In genomic region chr10:69844698-69845097, GRCh38 we compare ENCODE assay signal across 19 cellular contexts. TPM values are rescaled to one million over a fixed set of nuclear protein-coding genes. Genes with fewer than 3 reads are reported as not detected.
DNase-seq lines count a peak whose midpoint lies in the region; ATAC-seq and TF ChIP-seq lines count a peak whose summit lies in the region.
"Had no signal": no experiment of that assay in that cellular context is flagged by ENCODE, and none has a peak within 500 bp of the region (broad histone marks: within the 10 kb centered on the region; RNA-seq: fewer than 3 reads in every experiment).

No MANE protein-coding gene starts in this region.

- H3K27ac ChIP-seq in GM23338 (ENCODE audit: low read depth): no peak overlapping the region
- no peak overlapping the region for H3K27ac ChIP-seq in PC-3 (ENCODE audit: low read length)
- no peak overlapping the region for H3K27ac ChIP-seq in MM.1S (ENCODE audit: low read length)
- H3K27ac ChIP-seq: A549, BLaER1, HL-60, RWPE1 had no signal

- H3K27ac Mint-ChIP-seq in GM23338 (no peak overlapping the region), nephron progenitor cell (peak overlapping the region; percentile 61)
- no peak overlapping the region for H3K27ac Mint-ChIP-seq in T-helper 2 cell treated with Interferon-gamma antibody and Interleukin-4, amounts not matched to agents 5 μg/mL and 100 μg/mL, for 36 hours
- H3K27ac Mint-ChIP-seq: CD4-positive, alpha-beta memory T cell; T-helper 1 cell treated with Interleukin-12 subunit alpha and Interleukin-12 subunit beta and Interleukin-4 antibody, amounts not matched to agents 30 μg/mL and 1 μg/mL, for 36 hours had no signal

- H3K27me3 ChIP-seq in GM23338 (ENCODE audit: insufficient read depth) (no peaks in the 10 kb centered on the region), PC-3 (ENCODE audit: low read length) (no peaks in the 10 kb centered on the region), MM.1S (replicated peaks; ENCODE audit: insufficient read depth, low read length) (peaks cover 70% of the 10 kb centered on the region)
- H3K27me3 ChIP-seq: BLaER1 had no signal

- no TSS peak for BruUV-seq in PC-3 (replicated peaks; lab: Mats Ljungman, UMichigan)

- H3K9me3 Mint-ChIP-seq in GM23338 (no peaks in the 10 kb centered on the region), nephron progenitor cell (no peaks in the 10 kb centered on the region)
- H3K9me3 Mint-ChIP-seq in T-helper 2 cell treated with Interferon-gamma antibody and Interleukin-4, amounts not matched to agents 5 μg/mL and 100 μg/mL, for 36 hours: no peaks in the 10 kb centered on the region
- H3K9me3 Mint-ChIP-seq: CD4-positive, alpha-beta memory T cell; T-helper 1 cell treated with Interleukin-12 subunit alpha and Interleukin-12 subunit beta and Interleukin-4 antibody, amounts not matched to agents 30 μg/mL and 1 μg/mL, for 36 hours had no signal

- H3K9me2 ChIP-seq in GM23338 (ENCODE audit: insufficient read depth) (no peaks in the 10 kb centered on the region), PC-3 (replicated peaks; ENCODE audit: low read length) (no peaks in the 10 kb centered on the region), MM.1S (replicated peaks; ENCODE audit: insufficient read depth, low read length) (no peaks in the 10 kb centered on the region)

- H3K27me3 Mint-ChIP-seq in GM23338 (ENCODE audit: insufficient read depth, low read depth, poor library complexity) (peaks cover 14% of the 10 kb centered on the region), nephron progenitor cell (ENCODE audit: low read depth, poor library complexity) (peaks cover 24% of the 10 kb centered on the region)
- peaks cover 28% of the 10 kb centered on the region for H3K27me3 Mint-ChIP-seq in T-helper 2 cell treated with Interferon-gamma antibody and Interleukin-4, amounts not matched to agents 5 μg/mL and 100 μg/mL, for 36 hours (ENCODE audit: low read depth)

- H3K4me1 Mint-ChIP-seq in GM23338: peaks cover 74% of the 10 kb centered on the region
- H3K4me1 Mint-ChIP-seq in nephron progenitor cell: peaks cover 97% of the 10 kb centered on the region
- no peaks in the 10 kb centered on the region for H3K4me1 Mint-ChIP-seq in T-helper 2 cell treated with Interferon-gamma antibody and Interleukin-4, amounts not matched to agents 5 μg/mL and 100 μg/mL, for 36 hours (ENCODE audit: low read depth)
- H3K4me1 Mint-ChIP-seq: CD4-positive, alpha-beta memory T cell had no signal

- H3K4me2 ChIP-seq in GM23338 (peak overlapping the region; percentile 61), PC-3 (ENCODE audit: low read length) (no peak overlapping the region), MM.1S (ENCODE audit: low read depth, low read length) (no peak overlapping the region)
- H3K4me2 ChIP-seq: A549 had no signal

- H3K4me1 ChIP-seq in GM23338 (ENCODE audit: insufficient read depth) (peaks cover 61% of the 10 kb centered on the region), PC-3 (ENCODE audit: insufficient read depth, low read length) (peaks cover 38% of the 10 kb centered on the region), MM.1S (ENCODE audit: low read length) (no peaks in the 10 kb centered on the region)
- H3K4me1 ChIP-seq: HAP-1 had no signal

- H3K36me3 Mint-ChIP-seq in GM23338 (ENCODE audit: low read depth) (no peaks in the 10 kb centered on the region; the same call in 2 of the 3 replicates), nephron progenitor cell (ENCODE audit: low read depth) (no peaks in the 10 kb centered on the region)
- no peaks in the 10 kb centered on the region for H3K36me3 Mint-ChIP-seq in T-helper 2 cell treated with Interferon-gamma antibody and Interleukin-4, amounts not matched to agents 5 μg/mL and 100 μg/mL, for 36 hours (ENCODE audit: low read depth)
- H3K36me3 Mint-ChIP-seq: CD4-positive, alpha-beta memory T cell had no signal

- intact Hi-C loops in PC-3 (cut with micrococcal nuclease): no loop called here

- POLR2A ChIA-PET in PC-3 (lab: Charles Lee; ENCODE audit: unreplicated experiment): no interaction called here

- H3F3A ChIP-seq in GM23338 (replicated peaks; ENCODE audit: low read depth): no peaks in the 10 kb centered on the region
- H3F3A ChIP-seq in PC-3 (ENCODE audit: low read length, unreplicated experiment): no peaks in the 10 kb centered on the region
- no peaks in the 10 kb centered on the region for H3F3A ChIP-seq in MM.1S (ENCODE audit: insufficient read depth, low read length)

- no peaks in the 10 kb centered on the region for H3K36me3 ChIP-seq in GM23338 (ENCODE audit: insufficient read depth)
- H3K36me3 ChIP-seq in PC-3 (ENCODE audit: low read depth, low read length): peaks cover 16% of the 10 kb centered on the region; the same call in 1 of the 2 replicates
- no peaks in the 10 kb centered on the region for H3K36me3 ChIP-seq in MM.1S (replicated peaks; ENCODE audit: insufficient read depth, low read length)
- H3K36me3 ChIP-seq: BLaER1, HAP-1 had no signal

- H4K20me1 ChIP-seq in GM23338 (replicated peaks; ENCODE audit: insufficient read depth): no peaks in the 10 kb centered on the region
- H4K20me1 ChIP-seq in PC-3 (ENCODE audit: low read length): no peaks in the 10 kb centered on the region
- no peaks in the 10 kb centered on the region for H4K20me1 ChIP-seq in MM.1S (ENCODE audit: insufficient read depth, low read length)
- H4K20me1 ChIP-seq: BLaER1 had no signal

- no peaks in the 10 kb centered on the region for H3K79me2 ChIP-seq in GM23338 (replicated peaks; ENCODE audit: insufficient read depth)
- peaks cover 84% of the 10 kb centered on the region for H3K79me2 ChIP-seq in PC-3 (ENCODE audit: low read length)
- H3K79me2 ChIP-seq in MM.1S (ENCODE audit: low read length): no peaks in the 10 kb centered on the region

- no peak for ATAC-seq in GM23338
- 0 out of 2 replicates have a peak, but pooled peaks have one; percentile 4 for ATAC-seq in PC-3
- ATAC-seq: A549 had no signal

- DNase-seq in NCI-H510A treated with DMSO at 0.1 percent for 48 hours (lab: John Stamatoyannopoulos, UW) (peak; percentile 39), NCI-H510A (lab: John Stamatoyannopoulos, UW) (no peak), GM23338 (ENCODE audit: low spot score) (no peak), PC-3 (no peak), nephron progenitor cell (no peak), MM.1S (no peak)
- DNase-seq in T-helper 2 cell treated with Interferon-gamma antibody and Interleukin-4, amounts not matched to agents 5 μg/mL and 100 μg/mL, for 36 hours (ENCODE audit: low spot score): no peak
- DNase-seq: CD4-positive, alpha-beta memory T cell; GDM1; NCI-H1417 treated with DMSO at 0.1 percent for 48 hours; NCI-H2081 treated with DMSO at 0.1 percent for 48 hours; NCI-H226; OCI-M1 had no signal

- no peak overlapping the region for H3K4me3 ChIP-seq in GM23338
- H3K4me3 ChIP-seq in PC-3 (ENCODE audit: low read length): no peak overlapping the region
- no peak overlapping the region for H3K4me3 ChIP-seq in MM.1S (ENCODE audit: low read length)
- H3K4me3 ChIP-seq: A549, BLaER1, HAP-1 had no signal

- no peaks in the 10 kb centered on the region for H3K9me3 ChIP-seq in PC-3 (ENCODE audit: low read length)
- H3K9me3 ChIP-seq in MM.1S (replicated peaks; ENCODE audit: insufficient read depth, low read length): no peaks in the 10 kb centered on the region
- H3K9me3 ChIP-seq: A549, BLaER1, HAP-1 had no signal

- H3K4me3 Mint-ChIP-seq in GM23338 (no peak overlapping the region), nephron progenitor cell (no peak overlapping the region)
- H3K4me3 Mint-ChIP-seq in T-helper 2 cell treated with Interferon-gamma antibody and Interleukin-4, amounts not matched to agents 5 μg/mL and 100 μg/mL, for 36 hours: no peak overlapping the region
- H3K4me3 Mint-ChIP-seq: CD4-positive, alpha-beta memory T cell; T-helper 1 cell treated with Interleukin-12 subunit alpha and Interleukin-12 subunit beta and Interleukin-4 antibody, amounts not matched to agents 30 μg/mL and 1 μg/mL, for 36 hours had no signal

- TF ChIP-seq CTCF in GM23338 (conservative IDR thresholded peaks at IDR 0.05; ENCODE audit: low read depth in 2 of 2): no peak
- no peak for TF ChIP-seq CTCF in PC-3 (conservative IDR thresholded peaks at IDR 0.05; ENCODE audit: low read depth, low read length)
- TF ChIP-seq CTCF in nephron progenitor cell (IDR thresholded peaks at IDR 0.05): no peak
- no peak for TF ChIP-seq CTCF in MM.1S (IDR thresholded peaks at IDR 0.05; ENCODE audit: low read length)

- H3K9ac ChIP-seq in PC-3 (ENCODE audit: low read length): no peak overlapping the region
- H3K9ac ChIP-seq in MM.1S (ENCODE audit: low read length): no peak overlapping the region
- H3K9ac ChIP-seq: BLaER1 had no signal

- CTCF ChIA-PET in PC-3 (lab: Charles Lee): no interaction called here

- H2AFZ ChIP-seq in GM23338: no peak overlapping the region
- no peak overlapping the region for H2AFZ ChIP-seq in PC-3 (ENCODE audit: low read length)
- H2AFZ ChIP-seq in MM.1S (ENCODE audit: low read length): no peak overlapping the region

TF ChIP-seq in GM23338, 12 proteins besides CTCF, POLR2A, EP300 and RAD21 (continues in another document):
- TF ChIP-seq EZH2phosphoT487 (IDR thresholded peaks at IDR 0.05; ENCODE audit: unreplicated experiment) (no peak), ZNF331 (CRISPR knock-in tag; IDR thresholded peaks at IDR 0.05; ENCODE audit: low read depth) (no peak), ZNF114 (CRISPR knock-in tag; IDR thresholded peaks at IDR 0.05) (no peak)
- TF ChIP-seq, protein P1, sequence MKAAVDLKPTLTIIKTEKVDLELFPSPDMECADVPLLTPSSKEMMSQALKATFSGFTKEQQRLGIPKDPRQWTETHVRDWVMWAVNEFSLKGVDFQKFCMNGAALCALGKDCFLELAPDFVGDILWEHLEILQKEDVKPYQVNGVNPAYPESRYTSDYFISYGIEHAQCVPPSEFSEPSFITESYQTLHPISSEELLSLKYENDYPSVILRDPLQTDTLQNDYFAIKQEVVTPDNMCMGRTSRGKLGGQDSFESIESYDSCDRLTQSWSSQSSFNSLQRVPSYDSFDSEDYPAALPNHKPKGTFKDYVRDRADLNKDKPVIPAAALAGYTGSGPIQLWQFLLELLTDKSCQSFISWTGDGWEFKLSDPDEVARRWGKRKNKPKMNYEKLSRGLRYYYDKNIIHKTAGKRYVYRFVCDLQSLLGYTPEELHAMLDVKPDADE (IDR thresholded peaks at IDR 0.05): no peak

RNA-seq across cellular contexts. Expression of gene COL13A1, which starts 43.0 kb away (rescaled TPM):
- 7.1 and 8.6 TPM in 2 replicates for total RNA-seq in GM23338 (2014; rRNA removed; shearing (Covaris generic))
- 5.1 and 5.2 TPM in 2 replicates for polyA plus RNA-seq in GM23338 (2016; fragmentation: Nextera tagmentation; extraction: Ambion mirVana)
- 201 and 299 TPM in 2 replicates for total RNA-seq in PC-3 (2014; rRNA removed)
- total RNA-seq: CD4-positive, alpha-beta memory T cell had no signal
- polyA plus RNA-seq: CD4-positive, alpha-beta memory T cell had no signal

Comparison
In these comparisons a context has a peak if more than half of its experiments do, and no peak if none do; other contexts are left out.
1. RNA of gene COL13A1, which starts 43.0 kb away (total RNA-seq): 201 to 299 TPM in PC-3; 7.1 to 8.6 TPM in GM23338; every median in the first group is over 10 times any median in the second.